ENCODE assay signal across 11 cellular contexts in the genomic region with DNA sequence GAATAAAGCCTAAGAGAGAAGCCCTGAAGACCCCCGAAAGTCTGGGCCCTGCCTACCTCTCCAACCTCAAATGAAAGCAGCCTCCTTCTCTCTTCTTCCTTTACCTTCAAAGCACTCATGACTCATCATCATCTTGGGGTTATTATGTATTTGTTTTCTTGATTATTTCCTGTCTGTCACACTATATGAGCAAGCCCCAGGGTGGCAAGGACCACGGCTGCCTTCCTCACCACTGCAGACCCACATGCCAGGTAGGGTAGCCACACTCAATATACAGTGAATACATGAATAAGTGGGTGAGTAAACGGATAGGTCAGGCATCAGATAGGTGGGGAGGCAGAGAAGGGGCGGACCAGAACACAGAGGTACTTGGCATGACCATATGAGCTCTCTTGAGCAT. TPM values are rescaled to one million over a fixed set of nuclear protein-coding genes. Genes with fewer than 3 reads are reported as not detected.
DNase-seq lines count a peak whose midpoint lies in the region; ATAC-seq and TF ChIP-seq lines count a peak whose summit lies in the region.
"Had no signal": no experiment of that assay in that cellular context is flagged by ENCODE, and none has a peak within 500 bp of the region (broad histone marks: within the 10 kb centered on the region; RNA-seq: fewer than 3 reads in every experiment).

No MANE protein-coding gene starts in this region.

- no peaks in the 10 kb centered on the region for H3K9me2 ChIP-seq in GM23338 (ENCODE audit: insufficient read depth)

- no peak overlapping the region for H3K27ac Mint-ChIP-seq in GM23338

- no peaks in the 10 kb centered on the region for H4K20me1 ChIP-seq in GM23338 (replicated peaks; ENCODE audit: insufficient read depth)

- peaks cover 2% of the 10 kb centered on the region for H3K27me3 Mint-ChIP-seq in GM23338 (ENCODE audit: insufficient read depth, low read depth, poor library complexity)

- no peaks in the 10 kb centered on the region for H3K4me1 Mint-ChIP-seq in GM23338

- WGBS in right lobe of liver (ENCODE audit: insufficient coverage, low coverage, low lambda C conversion rate, missing lambda C conversion rate), result 29% methylated on average over 3 of the region's 4 CpGs

- H3K9me3 Mint-ChIP-seq in GM23338, result no peaks in the 10 kb centered on the region

- H3K27me3 ChIP-seq in GM23338 (ENCODE audit: insufficient read depth), result no peaks in the 10 kb centered on the region
- no peaks in the 10 kb centered on the region for H3K27me3 ChIP-seq in RWPE2 (ENCODE audit: insufficient read depth, poor library complexity, severe bottlenecking)
- H3K27me3 ChIP-seq in right lobe of liver, result no peaks in the 10 kb centered on the region
- H3K27me3 ChIP-seq: esophagus muscularis mucosa, testis had no signal

- no peaks in the 10 kb centered on the region for H3F3A ChIP-seq in GM23338 (replicated peaks; ENCODE audit: low read depth)

- 0 out of 2 replicates have a peak overlapping the region, but pooled peaks have one; percentile 56 for H2AFZ ChIP-seq in GM23338

- ATAC-seq in GM23338 (no peak), RWPE2 (ENCODE audit: low read depth) (no peak), right lobe of liver (no peak)

- in situ Hi-C loops in KBM-7 (cut with MboI; ENCODE audit: low pct_unique_long_range_greater_than_20kb, low sequenced_read_pairs), result no loop called here

- no peaks in the 10 kb centered on the region for H3K79me2 ChIP-seq in GM23338 (replicated peaks; ENCODE audit: insufficient read depth)

- no peak overlapping the region for H3K4me3 Mint-ChIP-seq in GM23338

- TF ChIP-seq POLR2A in right lobe of liver (IDR thresholded peaks at IDR 0.05), result no peak

- intact Hi-C loops in right lobe of liver (cut with DNase I), result no loop called here

- no peaks in the 10 kb centered on the region for H3K36me3 Mint-ChIP-seq in GM23338 (ENCODE audit: low read depth)

- H3K9me3 ChIP-seq in RWPE2 (ENCODE audit: severe bottlenecking), result no peaks in the 10 kb centered on the region
- H3K9me3 ChIP-seq in right lobe of liver, result no peaks in the 10 kb centered on the region
- H3K9me3 ChIP-seq: esophagus muscularis mucosa, neutrophil, testis had no signal

- H3K36me3 ChIP-seq in GM23338 (ENCODE audit: insufficient read depth) (no peaks in the 10 kb centered on the region), RWPE2 (ENCODE audit: low read depth) (no peaks in the 10 kb centered on the region), right lobe of liver (no peaks in the 10 kb centered on the region)
- H3K36me3 ChIP-seq: esophagus muscularis mucosa, neutrophil had no signal

- TF ChIP-seq CTCF in GM23338 (conservative IDR thresholded peaks at IDR 0.05; ENCODE audit: low read depth in 2 of 2), result no peak
- TF ChIP-seq CTCF in RWPE2 (IDR thresholded peaks at IDR 0.05; ENCODE audit: poor library complexity, severe bottlenecking), result no peak
- TF ChIP-seq CTCF in right lobe of liver (IDR thresholded peaks at IDR 0.05), result no peak

- H3K4me1 ChIP-seq in GM23338 (ENCODE audit: insufficient read depth) (no peaks in the 10 kb centered on the region), RWPE2 (ENCODE audit: insufficient read depth, poor library complexity, severe bottlenecking) (peaks cover 49% of the 10 kb centered on the region), right lobe of liver (no peaks in the 10 kb centered on the region)

- H3K4me3 ChIP-seq in GM23338 (no peak overlapping the region), RWPE2 (ENCODE audit: severe bottlenecking) (no peak overlapping the region), right lobe of liver (no peak overlapping the region)
- H3K4me3 ChIP-seq: esophagus muscularis mucosa, testis had no signal

- no peak for DNase-seq in GM23338 (ENCODE audit: low spot score)
- no peak for DNase-seq in RWPE2 (ENCODE audit: low spot score)
- DNase-seq in kidney tubule cell (ENCODE audit: low spot score), result peak; percentile 85
- no peak for DNase-seq in KBM-7
- DNase-seq in islet precursor cell, result no peak
- DNase-seq in right lobe of liver, result no peak
- DNase-seq: amygdala, NCI-H1105, testis had no signal

- H3K4me2 ChIP-seq in GM23338, result no peak overlapping the region

- H3K27ac ChIP-seq in GM23338 (ENCODE audit: low read depth) (no peak overlapping the region), RWPE2 (ENCODE audit: poor library complexity, severe bottlenecking) (peak overlapping the region; percentile 90), right lobe of liver (no peak overlapping the region)
- H3K27ac ChIP-seq: neutrophil, testis had no signal

TF ChIP-seq in GM23338, 12 proteins besides CTCF, POLR2A, EP300 and RAD21 (continues in another document):
- TF ChIP-seq STAT1 (IDR thresholded peaks at IDR 0.05; ENCODE audit: unreplicated experiment), result no peak
- no peak for TF ChIP-seq ZNF331 (CRISPR knock-in tag; IDR thresholded peaks at IDR 0.05; ENCODE audit: low read depth)
- TF ChIP-seq EZH2 (IDR thresholded peaks at IDR 0.05; ENCODE audit: low read depth, unreplicated experiment), result no peak
- no peak for TF ChIP-seq ZNF114 (CRISPR knock-in tag; IDR thresholded peaks at IDR 0.05)

RNA-seq across cellular contexts. Expression of a gene that starts 8.8 kb away (rescaled TPM):
- total RNA-seq in GM23338 (2014; rRNA removed; shearing (Covaris generic)), result 0.73 TPM in 1 of 2 replicates, not detected in the other
- 0.36 TPM in 1 of 2 replicates, not detected in the other for polyA plus RNA-seq in GM23338 (2016; fragmentation: Nextera tagmentation; extraction: Ambion mirVana)
- total RNA-seq in right lobe of liver, result under 1 TPM in 2 of 6 experiments, not detected in 4; 0.49 to 0.73 TPM

RNA-seq across cellular contexts. Expression of a gene that starts 8.9 kb away (rescaled TPM):
- total RNA-seq in GM23338 (2014; rRNA removed; shearing (Covaris generic)), result 21.4 and 31.6 TPM in 2 replicates
- polyA plus RNA-seq in GM23338 (2016; fragmentation: Nextera tagmentation; extraction: Ambion mirVana), result 50.3 TPM in 2 replicates
- total RNA-seq in right lobe of liver, result 10 to 100 TPM in 3 of 6 experiments, 1 to 10 TPM in 3; 7.5 to 15.7 (median 11.3) TPM

RNA-seq across cellular contexts. Expression of a gene that starts 29.6 kb away (rescaled TPM):
- 198 and 247 TPM in 2 replicates for total RNA-seq in GM23338 (2014; rRNA removed; shearing (Covaris generic))
- 698 and 742 TPM in 2 replicates for polyA plus RNA-seq in GM23338 (2016; fragmentation: Nextera tagmentation; extraction: Ambion mirVana)
- total RNA-seq in right lobe of liver, result 1 to 10 TPM in 4 of 6 experiments, under 1 TPM in 1, not detected in 1; 0.66 to 5.8 (median 3.7) TPM

RNA-seq across cellular contexts. Expression of a gene that starts 44.2 kb away (rescaled TPM):
- 0.59 TPM in 1 of 2 replicates, not detected in the other for total RNA-seq in GM23338 (2014; rRNA removed; shearing (Covaris generic))
- 32.5 and 33.3 TPM in 2 replicates for polyA plus RNA-seq in GM23338 (2016; fragmentation: Nextera tagmentation; extraction: Ambion mirVana)
- 1 to 10 TPM in 1 of 6 experiments, under 1 TPM in 2, not detected in 3; 0.37 to 3.5 (median 0.86) TPM for total RNA-seq in right lobe of liver

RNA-seq across cellular contexts. Expression of a gene that starts 50.7 kb away (rescaled TPM):
- total RNA-seq in GM23338 (2014; rRNA removed; shearing (Covaris generic)), result 26.7 and 31.5 TPM in 2 replicates
- polyA plus RNA-seq in GM23338 (2016; fragmentation: Nextera tagmentation; extraction: Ambion mirVana), result 13.3 and 15.5 TPM in 2 replicates
- total RNA-seq in right lobe of liver, result 10 to 100 TPM in 2 of 6 experiments, 1 to 10 TPM in 4; 3.4 to 21.8 (median 6.8) TPM

Comparison
In these comparisons a context has a peak if more than half of its experiments do, and no peak if none do; other contexts are left out.
1. RNA of a gene that starts 29.6 kb away (total RNA-seq): 198 to 247 TPM in GM23338; 0.66 to 5.8 TPM in right lobe of liver; every median in the first group is over 10 times any median in the second.